9 cellular contexts compared by ENCODE assay signal in the genomic region with DNA sequence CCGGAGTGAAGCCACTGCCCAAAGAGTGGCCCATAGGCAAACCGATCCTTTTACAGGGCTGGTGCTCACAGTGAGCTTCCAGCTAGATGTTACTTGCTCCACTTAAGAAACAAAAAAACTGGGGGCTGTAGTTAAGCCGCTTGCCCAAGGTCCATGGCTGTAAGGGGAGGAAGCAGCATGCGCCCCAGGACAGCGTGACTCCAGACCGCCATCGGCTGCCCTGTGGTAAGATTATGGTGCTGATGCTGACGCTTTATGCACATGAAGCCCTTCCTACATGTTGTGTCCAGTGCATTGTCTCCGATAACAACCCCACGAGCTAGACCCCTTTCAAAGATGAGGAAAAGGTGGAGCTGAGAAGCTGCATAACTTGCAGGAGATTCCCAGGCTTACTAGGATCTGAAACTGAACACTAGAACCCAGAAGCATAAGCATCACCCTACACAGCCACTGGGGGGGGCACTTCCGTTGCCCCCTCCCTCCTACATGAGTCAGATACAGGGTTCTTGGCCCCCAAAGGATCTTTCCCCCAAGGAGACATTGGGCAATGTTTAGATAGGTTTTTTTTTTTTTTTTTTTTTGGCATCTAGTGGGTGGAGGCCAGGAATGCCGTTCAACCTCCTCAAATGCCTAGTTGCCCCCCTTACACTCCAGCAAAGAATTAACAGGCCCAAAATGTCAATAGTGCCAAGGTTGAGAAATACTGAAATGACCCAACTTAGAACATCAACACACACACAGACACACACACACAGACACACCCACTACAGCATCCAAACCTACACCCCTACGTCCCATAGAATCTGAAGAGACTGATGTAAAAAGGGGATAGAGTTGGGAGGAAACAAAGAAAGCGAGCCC. TPM values are rescaled to one million over a fixed set of nuclear protein-coding genes. Genes with fewer than 3 reads are reported as not detected.
A peak's percentile ranks its signal among the peaks of the same experiment; 100 is the strongest.
DNase-seq lines count a peak whose midpoint lies in the region; ATAC-seq and TF ChIP-seq lines count a peak whose summit lies in the region.
"Had no signal": no experiment of that assay in that cellular context is flagged by ENCODE, and none has a peak within 500 bp of the region (broad histone marks: within the 10 kb centered on the region; RNA-seq: fewer than 3 reads in every experiment).

No MANE protein-coding gene starts in this region.

- H3K4me3 ChIP-seq in PC-9 (no peak overlapping the region), fibroblast of pulmonary artery (replicated peaks; ENCODE audit: low read depth, low read length) (no peak overlapping the region)

- ATAC-seq in sciatic nerve, result peak; percentile 65
- no peak for ATAC-seq in GM18519 (IDR thresholded peaks at IDR 0.05; ENCODE audit: low FRiP score, unreplicated experiment)

- no peak overlapping the region for H3K27ac ChIP-seq in PC-9

- no peaks in the 10 kb centered on the region for H3K27me3 ChIP-seq in PC-9 (ENCODE audit: insufficient read depth, low read depth)

- POLR2A ChIA-PET in PC-9 (lab: Charles Lee; ENCODE audit: unreplicated experiment), result no interaction called here

- no peak overlapping the region for H2AFZ ChIP-seq in PC-9

- no TSS peak for BruUV-seq in PC-9 (replicated peaks; lab: Mats Ljungman, UMichigan)

- DNase-seq in EH (ENCODE audit: low read depth) (peak; percentile 15), PC-9 (no peak), fibroblast of pulmonary artery (ENCODE audit: low read depth) (peak; percentile 60), sciatic nerve (ENCODE audit: low spot score) (no peak), activated gamma-delta T cell (lab: John Stamatoyannopoulos, UW) (no peak), RKO (ENCODE audit: low spot score) (no peak), NCI-H187 (lab: John Stamatoyannopoulos, UW) (no peak)
- DNase-seq: NCI-H446 treated with DMSO at 0.1 percent for 48 hours had no signal

- H3F3A ChIP-seq in PC-9 (ENCODE audit: insufficient read depth, low read depth), result peaks cover 3% of the 10 kb centered on the region; the same call in 1 of the 2 replicates

- no peaks in the 10 kb centered on the region; the same call in 1 of the 2 replicates for H4K20me1 ChIP-seq in PC-9 (ENCODE audit: insufficient read depth)

- H3K9me3 ChIP-seq in PC-9 (ENCODE audit: insufficient read depth, low read depth), result no peaks in the 10 kb centered on the region

- H3K4me1 ChIP-seq in PC-9 (replicated peaks; ENCODE audit: insufficient read depth), result peaks cover 2% of the 10 kb centered on the region

- no peak overlapping the region for H3K4me2 ChIP-seq in PC-9

- intact Hi-C loops in PC-9 (cut with micrococcal nuclease; ENCODE audit: unreplicated experiment) (no loop called here), sciatic nerve (cut with DNase I) (no loop called here)

- TF ChIP-seq CTCF in PC-9 (conservative IDR thresholded peaks at IDR 0.05) (0 out of 2 replicates have a peak, but pooled peaks have one; percentile 18), fibroblast of pulmonary artery (IDR thresholded peaks at IDR 0.05; ENCODE audit: low read length, missing control alignments) (peak; percentile 42)

- no peaks in the 10 kb centered on the region for H3K79me2 ChIP-seq in PC-9 (ENCODE audit: low read depth)

- CTCF ChIA-PET in PC-9 (lab: Charles Lee), result no interaction called here

- H3K36me3 ChIP-seq in PC-9 (ENCODE audit: low read depth), result no peaks in the 10 kb centered on the region

- no peaks in the 10 kb centered on the region for H3K9me2 ChIP-seq in PC-9 (ENCODE audit: insufficient read depth)

RNA-seq across cellular contexts. Expression of a gene that starts 53.9 kb away (rescaled TPM):
- total RNA-seq in PC-9 (2021) (8.2 and 9.1 TPM in 2 replicates), sciatic nerve (10.4 TPM)

Comparison
In these comparisons a context has a peak if more than half of its experiments do, and no peak if none do; other contexts are left out.
1. DNase-seq: peak in EH (single experiment) and fibroblast of pulmonary artery (single experiment); none in PC-9 (0 of 2), sciatic nerve (single experiment), activated gamma-delta T cell (single experiment), RKO (single experiment) and NCI-H187 (0 of 2).